ENCODE assay signal across 2 cellular contexts in the genomic region with DNA sequence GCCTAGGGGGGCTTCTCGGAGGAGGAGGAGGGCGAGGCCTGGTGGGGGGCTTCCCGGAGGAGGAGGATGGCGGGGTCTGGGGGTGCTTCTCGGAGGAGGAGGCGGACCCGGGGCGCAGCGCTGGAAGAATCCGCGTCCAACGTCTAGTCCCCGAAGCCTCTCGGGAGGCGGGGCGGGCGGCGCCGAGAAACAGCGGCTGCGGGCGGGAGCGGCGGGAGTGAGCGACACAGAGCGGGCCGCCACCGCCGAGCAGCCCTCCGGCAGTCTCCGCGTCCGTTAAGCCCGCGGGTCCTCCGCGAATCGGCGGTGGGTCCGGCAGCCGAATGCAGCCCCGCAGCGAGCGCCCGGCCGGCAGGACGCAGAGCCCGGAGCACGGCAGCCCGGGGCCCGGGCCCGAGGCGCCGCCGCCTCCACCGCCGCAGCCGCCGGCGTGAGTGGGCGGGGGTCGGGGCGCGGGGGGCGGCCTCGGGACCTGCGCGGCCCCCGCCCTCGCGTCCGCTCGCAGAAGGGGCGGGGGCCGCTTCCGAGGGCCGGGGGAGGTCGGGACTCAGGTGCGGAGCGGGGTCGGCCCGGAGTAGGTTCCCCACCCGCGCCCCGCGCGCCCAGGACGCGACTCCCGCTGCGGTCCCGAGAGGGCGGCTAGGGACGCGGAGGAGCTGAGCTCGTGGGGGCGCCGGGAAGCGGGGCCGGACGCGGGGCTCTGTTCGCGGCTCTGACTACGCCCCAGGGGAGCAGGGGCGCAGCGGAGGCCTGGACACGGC.
TF ChIP-seq lines count a peak whose summit lies in the region.

A gene (plus strand): TSS at position 214 of the 761 bp plus-strand sequence. CDS start 110 bp downstream, at position 324.

TF ChIP-seq in A549, 52 proteins besides CTCF, POLR2A, EP300 and RAD21:
- no peak for TF ChIP-seq HDAC2 (IDR thresholded peaks at IDR 0.05)
- peak in 1 of 2 experiments; percentile 37; a peak in 1 of 5 replicates for TF ChIP-seq JUN (IDR thresholded peaks at IDR 0.05)
- peak; percentile 98 for TF ChIP-seq ZFP36 (IDR thresholded peaks at IDR 0.05; ENCODE audit: borderline replicate concordance, partially characterized antibody)
- TF ChIP-seq, protein P1, sequence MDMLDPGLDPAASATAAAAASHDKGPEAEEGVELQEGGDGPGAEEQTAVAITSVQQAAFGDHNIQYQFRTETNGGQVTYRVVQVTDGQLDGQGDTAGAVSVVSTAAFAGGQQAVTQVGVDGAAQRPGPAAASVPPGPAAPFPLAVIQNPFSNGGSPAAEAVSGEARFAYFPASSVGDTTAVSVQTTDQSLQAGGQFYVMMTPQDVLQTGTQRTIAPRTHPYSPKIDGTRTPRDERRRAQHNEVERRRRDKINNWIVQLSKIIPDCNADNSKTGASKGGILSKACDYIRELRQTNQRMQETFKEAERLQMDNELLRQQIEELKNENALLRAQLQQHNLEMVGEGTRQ (IDR thresholded peaks at IDR 0.05), result no peak
- no peak for TF ChIP-seq ZC3H11A (IDR thresholded peaks at IDR 0.05)
- TF ChIP-seq, protein P2, sequence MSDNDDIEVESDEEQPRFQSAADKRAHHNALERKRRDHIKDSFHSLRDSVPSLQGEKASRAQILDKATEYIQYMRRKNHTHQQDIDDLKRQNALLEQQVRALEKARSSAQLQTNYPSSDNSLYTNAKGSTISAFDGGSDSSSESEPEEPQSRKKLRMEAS (IDR thresholded peaks at IDR 0.05), result 0 out of 2 replicates have a peak, but pooled peaks have one; percentile 21

TF ChIP-seq in IMR-90, 13 proteins besides CTCF, POLR2A, EP300 and RAD21:
- no peak for TF ChIP-seq FOS (IDR thresholded peaks at IDR 0.05; ENCODE audit: low read depth, low read length)
- no peak for TF ChIP-seq RCOR1 (IDR thresholded peaks at IDR 0.05; ENCODE audit: insufficient replicate concordance, low read length)
- TF ChIP-seq MAZ (IDR thresholded peaks at IDR 0.05; ENCODE audit: borderline replicate concordance, low read depth, low read length), result peak; percentile 98
- no peak for TF ChIP-seq CHD1 (IDR thresholded peaks at IDR 0.05; ENCODE audit: low read depth, low read length)
TF ChIP-seq in IMR-90: peak in this region for 1.
